12 cellular contexts compared by ENCODE assay signal in the genomic region with DNA sequence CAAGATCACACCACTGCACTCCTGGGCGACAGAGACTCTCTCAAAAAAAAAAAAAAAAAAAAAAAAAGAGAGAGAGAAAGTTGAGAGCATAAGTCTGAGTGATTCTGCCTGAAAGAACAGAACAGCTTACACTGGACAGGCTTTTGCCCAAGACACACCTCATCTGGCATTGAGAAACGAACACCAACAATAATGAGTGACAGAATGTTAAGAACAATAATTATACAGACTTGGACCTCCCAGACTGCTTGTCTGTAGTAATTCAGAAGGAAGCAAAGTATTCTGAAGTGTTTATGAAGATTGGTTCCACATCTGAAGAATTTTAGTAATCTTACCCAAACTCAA. TPM values are rescaled to one million over a fixed set of nuclear protein-coding genes. Genes with fewer than 3 reads are reported as not detected.
A peak's percentile ranks its signal among the peaks of the same experiment; 100 is the strongest.
DNase-seq lines count a peak whose midpoint lies in the region; ATAC-seq and TF ChIP-seq lines count a peak whose summit lies in the region.
"Had no signal": no experiment of that assay in that cellular context is flagged by ENCODE, and none has a peak within 500 bp of the region (broad histone marks: within the 10 kb centered on the region; RNA-seq: fewer than 3 reads in every experiment).

No MANE protein-coding gene starts in this region.

- no peaks in the 10 kb centered on the region for H3K4me1 ChIP-seq in right lobe of liver
- H3K4me1 ChIP-seq in sigmoid colon, result peaks cover 0 to 32% (median 17%) of the 10 kb centered on the region in 4 donors

- no peak for TF ChIP-seq EP300 in sigmoid colon (IDR thresholded peaks at IDR 0.05)

- H3K4me3 Mint-ChIP-seq in dendritic cell treated with granulocyte-macrophage colony-stimulating factor and Interleukin-4, amounts not matched to agents 40 ng/mL and 50 ng/mL, for 4 days, result no peak overlapping the region
- H3K4me3 Mint-ChIP-seq: activated T-helper 1 cell treated with anti-CD3 and anti-CD28 coated beads, Interleukin-12 subunit alpha, Interleukin-12 subunit beta, Interleukin-2, Interleukin-4 antibody, amounts not matched to agents 30 ng/mL and 10 ng/mL and 1 ng/mL, durations not matched to agents 14 hours and 24 hours and 36 hours had no signal

- peak overlapping the region; percentile 63 for H3K27ac Mint-ChIP-seq in dendritic cell treated with granulocyte-macrophage colony-stimulating factor and Interleukin-4, amounts not matched to agents 40 ng/mL and 50 ng/mL, for 4 days
- H3K27ac Mint-ChIP-seq: activated T-helper 1 cell treated with anti-CD3 and anti-CD28 coated beads, Interleukin-12 subunit alpha, Interleukin-12 subunit beta, Interleukin-2, Interleukin-4 antibody, amounts not matched to agents 30 ng/mL and 10 ng/mL and 1 ng/mL, durations not matched to agents 14 hours and 24 hours and 36 hours had no signal

- TF ChIP-seq POLR2A in right lobe of liver (IDR thresholded peaks at IDR 0.05) (no peak), sigmoid colon (IDR thresholded peaks at IDR 0.05) (no peak)

- H3K4me3 ChIP-seq in AG04450 (ENCODE audit: low read depth, low read length) (no peak overlapping the region), right lobe of liver (no peak overlapping the region), sigmoid colon (no peak overlapping the region)
- H3K4me3 ChIP-seq: gastroesophageal sphincter had no signal

- peak overlapping the region; percentile 42 for H3K27ac ChIP-seq in AG04450 (ENCODE audit: low read depth, low read length)
- H3K27ac ChIP-seq in right lobe of liver, result no peak overlapping the region
- peak overlapping the region in 2 of 4 donors; percentile 39 for H3K27ac ChIP-seq in sigmoid colon

- H3K9me3 ChIP-seq in AG04450 (ENCODE audit: control insufficient read depth, insufficient read depth, low read length) (no peaks in the 10 kb centered on the region), right lobe of liver (no peaks in the 10 kb centered on the region), sigmoid colon (no peaks in the 10 kb centered on the region)
- H3K9me3 ChIP-seq: gastroesophageal sphincter had no signal

- H3K36me3 ChIP-seq in right lobe of liver (no peaks in the 10 kb centered on the region), sigmoid colon (no peaks in the 10 kb centered on the region)
- H3K36me3 ChIP-seq: gastroesophageal sphincter had no signal

- peaks cover 7% of the 10 kb centered on the region for H3K36me3 Mint-ChIP-seq in dendritic cell treated with granulocyte-macrophage colony-stimulating factor and Interleukin-4, amounts not matched to agents 40 ng/mL and 50 ng/mL, for 4 days (ENCODE audit: low read depth)

- WGBS in right lobe of liver (ENCODE audit: insufficient coverage, low coverage, low lambda C conversion rate, missing lambda C conversion rate), result 73% methylated on average over 2 of the region's 2 CpGs
- 59 to 70% methylated on average over 2 of the region's 2 CpGs for WGBS in sigmoid colon, 2 donors

- H3K4me1 Mint-ChIP-seq in dendritic cell treated with granulocyte-macrophage colony-stimulating factor and Interleukin-4, amounts not matched to agents 40 ng/mL and 50 ng/mL, for 4 days (ENCODE audit: low read depth), result peaks cover 44% of the 10 kb centered on the region

- no peaks in the 10 kb centered on the region for H3K9me3 Mint-ChIP-seq in dendritic cell treated with granulocyte-macrophage colony-stimulating factor and Interleukin-4, amounts not matched to agents 40 ng/mL and 50 ng/mL, for 4 days
- H3K9me3 Mint-ChIP-seq: activated T-helper 1 cell treated with anti-CD3 and anti-CD28 coated beads, Interleukin-12 subunit alpha, Interleukin-12 subunit beta, Interleukin-2, Interleukin-4 antibody, amounts not matched to agents 30 ng/mL and 10 ng/mL and 1 ng/mL, durations not matched to agents 14 hours and 24 hours and 36 hours had no signal

- no peak for TF ChIP-seq CTCF in AG04450 (IDR thresholded peaks at IDR 0.05; ENCODE audit: low read depth, low read length)
- TF ChIP-seq CTCF in right lobe of liver (IDR thresholded peaks at IDR 0.05), result no peak
- no peak for TF ChIP-seq CTCF in sigmoid colon (IDR thresholded peaks at IDR 0.05)

- POLR2A ChIA-PET in AG04450 (lab: Yijun Ruan, JAX), result interaction anchor here (0.7 to 1.9 kb wide), 4 partner anchors 10 to 23 kb away, joined by 4 to 13 read pairs (median 10); no protein-coding TSS in a partner anchor

- H3K27me3 ChIP-seq in AG04450 (ENCODE audit: control insufficient read depth, insufficient read depth, low read length) (no peaks in the 10 kb centered on the region), right lobe of liver (no peaks in the 10 kb centered on the region), sigmoid colon (no peaks in the 10 kb centered on the region)
- H3K27me3 ChIP-seq: gastroesophageal sphincter had no signal

- intact Hi-C loops in dendritic cell treated with granulocyte-macrophage colony-stimulating factor and Interleukin-4, amounts not matched to agents 40 ng/mL and 50 ng/mL, for 4 days (cut with micrococcal nuclease), result no loop called here
- intact Hi-C loops in right lobe of liver (cut with DNase I), result no loop called here
- intact Hi-C loops in sigmoid colon (cut with DNase I), result no loop called here

- peak; percentile 9 for ATAC-seq in GM19438 (IDR thresholded peaks at IDR 0.05; ENCODE audit: low read depth, unreplicated experiment)
- peak; percentile 1 for ATAC-seq in HG03039 (IDR thresholded peaks at IDR 0.05; ENCODE audit: unreplicated experiment)
- ATAC-seq in right lobe of liver, result no peak

- DNase-seq in AG04450 (ENCODE audit: low read depth, low spot score) (no peak), occipital lobe (lab: John Stamatoyannopoulos, UW) (no peak), right lobe of liver (no peak), sigmoid colon (no peak), NCI-H2196 (lab: John Stamatoyannopoulos, UW; ENCODE audit: unreplicated experiment) (no peak)
- DNase-seq: mammary epithelial cell, NCI-H526 treated with DMSO at 0.1 percent for 48 hours had no signal

- CTCF ChIA-PET in AG04450 (lab: Charles Lee), result interaction anchor here (0.5 to 1.6 kb wide), 5 partner anchors 9 to 620 kb away, joined by 3 to 14 read pairs (median 4); no protein-coding TSS in a partner anchor

- no peaks in the 10 kb centered on the region for H3K27me3 Mint-ChIP-seq in dendritic cell treated with granulocyte-macrophage colony-stimulating factor and Interleukin-4, amounts not matched to agents 40 ng/mL and 50 ng/mL, for 4 days

RNA-seq across cellular contexts. Expression of a gene that starts 20.0 kb away (rescaled TPM):
- polyA plus RNA-seq in AG04450 (2011; rRNA removed), result 110 and 140 TPM in 2 replicates
- 244 and 289 TPM in 2 replicates for polyA minus RNA-seq in AG04450 (2011; rRNA and poly(A)+ RNA removed)
- 9.0 TPM for total RNA-seq in occipital lobe
- 1 to 10 TPM; 1.1 to 4.9 (median 3.8) TPM for total RNA-seq in right lobe of liver
- total RNA-seq in sigmoid colon, result 10 to 100 TPM; 24.3 to 56.3 (median 43.1) TPM
- polyA plus RNA-seq in sigmoid colon, result 1 to 10 TPM; 1.2 to 5.7 (median 4.2) TPM

Comparison
In these comparisons a context has a peak if more than half of its experiments do, and no peak if none do; other contexts are left out.
1. ATAC-seq: peak in GM19438 (single experiment) and HG03039 (single experiment); none in right lobe of liver (0 of 4).